ENCODE assay signal across 9 cellular contexts in the genomic region with DNA sequence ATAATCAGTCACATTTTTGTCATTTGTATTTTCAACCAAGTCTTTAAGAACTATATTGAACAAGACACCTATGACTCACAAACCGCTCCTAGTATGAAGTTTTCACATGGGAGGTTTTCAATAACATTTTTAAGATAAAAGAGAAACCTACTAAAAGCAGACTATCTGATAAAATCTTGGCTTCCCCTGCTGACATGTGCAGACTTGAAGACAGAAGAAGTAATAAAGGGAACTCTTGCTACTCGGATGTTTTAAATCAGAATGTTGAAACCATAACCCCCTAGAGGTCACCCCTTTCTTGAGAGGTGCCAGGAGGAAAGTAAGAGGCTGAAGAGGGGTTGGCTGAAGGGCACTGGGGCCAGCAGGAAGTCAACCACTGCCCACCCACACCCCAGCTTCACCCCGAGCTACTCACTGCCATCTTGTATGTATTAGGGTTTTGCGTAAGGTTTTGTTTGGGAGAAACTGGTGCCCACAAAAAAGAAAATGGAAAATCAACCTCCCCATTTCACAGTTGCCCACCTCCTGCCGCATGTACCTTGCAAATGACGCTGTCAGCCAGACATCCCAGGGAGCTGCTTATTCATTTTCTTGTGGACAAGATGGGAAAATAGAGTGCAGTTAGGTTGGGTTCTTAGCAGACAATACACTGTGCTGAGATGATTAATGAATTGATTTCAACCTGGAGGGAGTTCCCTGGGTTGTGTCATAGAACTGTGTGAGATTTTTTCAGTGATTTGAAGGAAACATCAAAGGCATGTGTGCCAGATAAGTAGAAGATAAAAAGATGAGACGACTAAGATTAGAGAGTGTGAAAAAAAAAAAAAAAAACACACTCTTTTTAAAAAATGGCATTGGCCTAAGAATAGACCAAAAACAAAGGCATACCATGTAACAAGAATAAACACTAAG.
DNase-seq lines count a peak whose midpoint lies in the region; ATAC-seq and FAIRE-seq lines count a peak whose summit lies in the region.
"Had no signal": no experiment of that assay in that cellular context is flagged by ENCODE, and none has a peak within 500 bp of the region (broad histone marks: within the 10 kb centered on the region; RNA-seq: fewer than 3 reads in every experiment).

No MANE protein-coding gene starts in this region.

- H3K27ac ChIP-seq in neuronal stem cell (replicated peaks; ENCODE audit: low read length) (no peak overlapping the region), small intestine (ENCODE audit: low read depth in 1 of 2, low read length in 1 of 2) (peak overlapping the region in 1 of 2 donors; percentile 53)

- peaks cover 0 to 10% of the 10 kb centered on the region in 2 donors for H3K9me3 ChIP-seq in neuronal stem cell (replicated peaks in 1 of 2; ENCODE audit: control insufficient read depth in 2 of 2, insufficient read depth in 1 of 2, low read depth in 1 of 2, low read length in 2 of 2)
- no peaks in the 10 kb centered on the region for H3K9me3 ChIP-seq in small intestine (ENCODE audit: control insufficient read depth, low read depth)

- H3K4me2 ChIP-seq in neuronal stem cell (ENCODE audit: insufficient read depth, low read length, poor library complexity, severe bottlenecking): no peak overlapping the region

- no peak overlapping the region for H2BK120ac ChIP-seq in neuronal stem cell (ENCODE audit: low read depth, low read length)

- H3K4me1 ChIP-seq in neuronal stem cell (ENCODE audit: control insufficient read depth in 2 of 2, insufficient read depth in 1 of 2, low read depth in 1 of 2, low read length in 2 of 2) (peaks cover 0 to 4% of the 10 kb centered on the region in 2 donors), small intestine (ENCODE audit: control insufficient read depth in 2 of 2, insufficient read depth in 1 of 2, low read depth in 1 of 2, low read length in 1 of 2) (peaks cover 0 to 2% of the 10 kb centered on the region in 2 donors)

- H3K4me3 ChIP-seq in neuronal stem cell (ENCODE audit: low read length in 2 of 2): no peak overlapping the region
- H3K4me3 ChIP-seq in small intestine (ENCODE audit: low read depth in 1 of 2, low read length in 2 of 2): no peak overlapping the region

- H3K9ac ChIP-seq in neuronal stem cell (ENCODE audit: low read depth, low read length, poor library complexity): no peak overlapping the region

- DNase-seq in ELR (ENCODE audit: low read depth) (peak; percentile 61), SW480 (ENCODE audit: low spot score) (peak; percentile 46), neuronal stem cell (ENCODE audit: low spot score) (no peak), small intestine (no peak), cerebellar cortex (ENCODE audit: low spot score) (no peak)
- peak; percentile 53 for DNase-seq in activated naive CD8-positive, alpha-beta T cell treated with anti-CD3 and anti-CD28 coated beads, Interleukin-2, amount 50 U/mL, for 24 hours
- DNase-seq: amygdala had no signal

- no peak overlapping the region for H2AK5ac ChIP-seq in neuronal stem cell (ENCODE audit: low read depth, low read length)

- no peak overlapping the region for H3K4ac ChIP-seq in neuronal stem cell (ENCODE audit: low read length)

- H3K14ac ChIP-seq in neuronal stem cell (ENCODE audit: low read length): no peak overlapping the region

- no peak overlapping the region for H4K91ac ChIP-seq in neuronal stem cell (ENCODE audit: low read depth, low read length, poor library complexity)

- H3K23ac ChIP-seq in neuronal stem cell (ENCODE audit: low read depth, low read length, poor library complexity): no peak overlapping the region

- WGBS in neuronal stem cell (ENCODE audit: extremely low coverage in 2 of 2, insufficient read length in 2 of 2, insufficient replicate concordance in 1 of 2), 2 donors: no CpG with 5 or more reads among the region's 7 CpGs
- 71 to 80% (median 76%) methylated on average over 7 of the region's 7 CpGs for WGBS in small intestine, 3 donors

- no peak overlapping the region for H4K8ac ChIP-seq in neuronal stem cell (ENCODE audit: low read depth, low read length)

- H2BK5ac ChIP-seq in neuronal stem cell (ENCODE audit: low read length): no peak overlapping the region

- peaks cover 15% of the 10 kb centered on the region for H3K9me3 Mint-ChIP-seq in activated naive CD8-positive, alpha-beta T cell treated with anti-CD3 and anti-CD28 coated beads, Interleukin-2, amount 50 U/mL, for 24 hours

- no peak overlapping the region for H2BK15ac ChIP-seq in neuronal stem cell (ENCODE audit: low read length)

- peaks cover 0 to 1% of the 10 kb centered on the region in 2 donors for H3K36me3 ChIP-seq in neuronal stem cell (replicated peaks in 1 of 2; ENCODE audit: control insufficient read depth in 2 of 2, insufficient read depth in 2 of 2, low read length in 2 of 2)
- no peaks in the 10 kb centered on the region for H3K36me3 ChIP-seq in small intestine (ENCODE audit: control insufficient read depth in 2 of 2, insufficient read depth in 2 of 2, low read length in 2 of 2)

- no peak overlapping the region for H3K18ac ChIP-seq in neuronal stem cell (ENCODE audit: low read length)

- H3K27me3 ChIP-seq in neuronal stem cell (ENCODE audit: control insufficient read depth in 3 of 3, insufficient read depth in 3 of 3, low read depth in 1 of 3, low read length in 3 of 3): no peaks in the 10 kb centered on the region
- H3K27me3 ChIP-seq in small intestine (ENCODE audit: control insufficient read depth in 2 of 2, insufficient read depth in 2 of 2, low read length in 2 of 2): no peaks in the 10 kb centered on the region

- H3K79me1 ChIP-seq in neuronal stem cell (ENCODE audit: low read depth, low read length): no peaks in the 10 kb centered on the region

- H3K36me3 Mint-ChIP-seq in activated naive CD8-positive, alpha-beta T cell treated with anti-CD3 and anti-CD28 coated beads, Interleukin-2, amount 50 U/mL, for 24 hours (ENCODE audit: low read depth): peaks cover 7% of the 10 kb centered on the region

- H2AFZ ChIP-seq in neuronal stem cell (ENCODE audit: low read length): peak overlapping the region; percentile 24

- H3K4me3 Mint-ChIP-seq in activated naive CD8-positive, alpha-beta T cell treated with anti-CD3 and anti-CD28 coated beads, Interleukin-2, amount 50 U/mL, for 24 hours: peak overlapping the region; percentile 73

- no peak for FAIRE-seq in small intestine (lab: Jason Lieb, UNC)

- H3K27ac Mint-ChIP-seq in activated naive CD8-positive, alpha-beta T cell treated with anti-CD3 and anti-CD28 coated beads, Interleukin-2, amount 50 U/mL, for 24 hours: peak overlapping the region; percentile 98

- H3K27me3 Mint-ChIP-seq in activated naive CD8-positive, alpha-beta T cell treated with anti-CD3 and anti-CD28 coated beads, Interleukin-2, amount 50 U/mL, for 24 hours: no peaks in the 10 kb centered on the region

- H3K4me1 Mint-ChIP-seq in activated naive CD8-positive, alpha-beta T cell treated with anti-CD3 and anti-CD28 coated beads, Interleukin-2, amount 50 U/mL, for 24 hours: peaks cover 59% of the 10 kb centered on the region

- ATAC-seq in activated naive CD8-positive, alpha-beta T cell treated with anti-CD3 and anti-CD28 coated beads, Interleukin-2, amount 50 U/mL, for 24 hours: peak; percentile 77
- ATAC-seq in GM21717 (IDR thresholded peaks at IDR 0.05; ENCODE audit: unreplicated experiment) (no peak), HG02938 (IDR thresholded peaks at IDR 0.05; ENCODE audit: unreplicated experiment) (no peak)

- H2BK12ac ChIP-seq in neuronal stem cell (ENCODE audit: low read length): no peak overlapping the region

Comparison
In these comparisons a context has a peak if more than half of its experiments do, and no peak if none do; other contexts are left out.
1. DNase-seq: peak in ELR (single experiment), SW480 (single experiment) and activated naive CD8-positive, alpha-beta T cell treated with anti-CD3 and anti-CD28 coated beads, Interleukin-2, amount 50 U/mL, for 24 hours (single experiment); none in neuronal stem cell (single experiment), small intestine (single experiment) and cerebellar cortex (single experiment).